In the genomic region with DNA sequence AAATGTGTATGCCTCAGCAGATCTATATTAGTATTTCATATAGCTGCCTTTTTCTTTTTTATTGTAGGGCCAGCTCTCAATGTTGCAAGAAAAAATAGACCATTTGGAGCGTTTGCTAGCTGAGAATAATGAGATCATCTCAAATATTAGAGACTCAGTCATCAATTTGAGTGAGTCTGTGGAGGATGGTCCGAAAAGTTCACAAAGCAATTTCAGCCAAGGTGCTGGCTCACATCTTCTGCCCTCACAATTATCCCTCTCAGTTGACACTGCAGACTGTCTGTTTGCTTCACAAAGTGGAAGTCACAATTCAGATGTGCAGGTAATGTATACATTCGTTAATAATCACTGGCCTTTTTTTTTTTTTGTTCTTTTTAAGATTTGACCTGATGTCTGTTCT, we compare ENCODE assay signal across 22 cellular contexts. TPM values are rescaled to one million over a fixed set of nuclear protein-coding genes. Genes with fewer than 3 reads are reported as not detected.
DNase-seq lines count a peak whose midpoint lies in the region; ATAC-seq and TF ChIP-seq lines count a peak whose summit lies in the region.
"Had no signal": no experiment of that assay in that cellular context is flagged by ENCODE, and none has a peak within 500 bp of the region (broad histone marks: within the 10 kb centered on the region; RNA-seq: fewer than 3 reads in every experiment).

No MANE protein-coding gene starts in this region.

- no peak for TF ChIP-seq POLR2A in gastrocnemius medialis (IDR thresholded peaks at IDR 0.05)

- TF ChIP-seq CTCF in fibroblast of lung (conservative IDR thresholded peaks at IDR 0.05 in 1 of 2, IDR thresholded peaks at IDR 0.05 in 1 of 2; ENCODE audit: low read depth in 1 of 2, low read length in 2 of 2) (no peak), gastrocnemius medialis (IDR thresholded peaks at IDR 0.05 in 4 of 5, conservative IDR thresholded peaks at IDR 0.05 in 1 of 5) (no peak)

- H3K27me3 ChIP-seq in GM23248 (replicated peaks; ENCODE audit: insufficient read depth) (no peaks in the 10 kb centered on the region), MG63 (no peaks in the 10 kb centered on the region), fibroblast of lung (ENCODE audit: control insufficient read depth, insufficient read depth, low read length) (no peaks in the 10 kb centered on the region), gastrocnemius medialis (no peaks in the 10 kb centered on the region)
- H3K27me3 ChIP-seq: ovary had no signal

- H3K9ac ChIP-seq in GM23248 = no peak overlapping the region
- no peak overlapping the region for H3K9ac ChIP-seq in fibroblast of lung (ENCODE audit: insufficient read depth, low read length)

- ATAC-seq in gastrocnemius medialis = peak; percentile 41 to 53
- ATAC-seq: activated CD4-positive, CD25-positive, alpha-beta regulatory T cell treated with anti-CD3 and anti-CD28 coated beads, Interleukin-2, amount 50 U/mL, for 24 hours; HCT116; stimulated activated naive CD8-positive, alpha-beta T cell treated with anti-CD3 and anti-CD28 coated beads, Interleukin-15, amount 100 ng/mL, for 72 hours had no signal

- peaks cover 9% of the 10 kb centered on the region; the same call in 1 of the 2 replicates for H3K4me1 ChIP-seq in GM23248 (ENCODE audit: insufficient read depth)
- H3K4me1 ChIP-seq in fibroblast of lung (ENCODE audit: control insufficient read depth, extremely low read depth, insufficient read depth, low read length) = no peaks in the 10 kb centered on the region
- peaks cover 28 to 54% of the 10 kb centered on the region in 2 donors for H3K4me1 ChIP-seq in gastrocnemius medialis

- peaks cover 86% of the 10 kb centered on the region for H3K79me2 ChIP-seq in GM23248 (ENCODE audit: insufficient read depth)
- no peaks in the 10 kb centered on the region for H3K79me2 ChIP-seq in fibroblast of lung (ENCODE audit: control insufficient read depth, insufficient read depth, low read length)

- peak overlapping the region; percentile 6 for H3K4me2 ChIP-seq in GM23248 (ENCODE audit: unreplicated experiment)
- H3K4me2 ChIP-seq in fibroblast of lung (ENCODE audit: extremely low read depth, insufficient read depth, low read length) = peak overlapping the region; percentile 1
- H3K4me2 ChIP-seq: smooth muscle cell had no signal

- H2AFZ ChIP-seq in GM23248 (0 out of 2 replicates have a peak overlapping the region, but pooled peaks have one; percentile 5), fibroblast of lung (ENCODE audit: low read length) (no peak overlapping the region)

- H3K27ac ChIP-seq in GM23248 (no peak overlapping the region), fibroblast of lung (ENCODE audit: insufficient read depth, low read length) (no peak overlapping the region), gastrocnemius medialis (peak overlapping the region; percentile 55 to 80 (median 68))
- H3K27ac ChIP-seq: ovary had no signal

- WGBS in GM23248 (ENCODE audit: low coverage in 1 of 2, low lambda C conversion rate in 2 of 2, missing lambda C conversion rate in 2 of 2), 2 experiments = 16 to 20% methylated on average over 3 of the region's 3 CpGs

- H4K20me1 ChIP-seq in GM23248 (ENCODE audit: insufficient read depth) (no peaks in the 10 kb centered on the region), fibroblast of lung (ENCODE audit: control insufficient read depth, extremely low read depth, insufficient read depth, low read length) (no peaks in the 10 kb centered on the region)

- peaks cover 11% of the 10 kb centered on the region for H3K36me3 ChIP-seq in GM23248 (ENCODE audit: low read depth)
- peaks cover 8% of the 10 kb centered on the region for H3K36me3 ChIP-seq in MG63
- no peaks in the 10 kb centered on the region for H3K36me3 ChIP-seq in fibroblast of lung (ENCODE audit: control insufficient read depth, insufficient read depth, low read length)
- H3K36me3 ChIP-seq in gastrocnemius medialis = no peaks in the 10 kb centered on the region
- H3K36me3 ChIP-seq: ovary had no signal

- H3K9me3 ChIP-seq in GM23248 (ENCODE audit: low read depth) (no peaks in the 10 kb centered on the region), MG63 (no peaks in the 10 kb centered on the region), fibroblast of lung (ENCODE audit: control insufficient read depth, insufficient read depth, low read depth, low read length) (no peaks in the 10 kb centered on the region), gastrocnemius medialis (no peaks in the 10 kb centered on the region)
- H3K9me3 ChIP-seq: ovary had no signal

- peak; percentile 44 for DNase-seq in GM23248
- DNase-seq in MG63 = peak; percentile 33
- DNase-seq in fibroblast of lung (ENCODE audit: low read depth in 2 of 2) = no peak
- no peak for DNase-seq in gastrocnemius medialis
- DNase-seq in glomerular visceral epithelial cell (ENCODE audit: extremely low spot score) = no peak
- DNase-seq in stimulated activated CD4-positive, alpha-beta T cell treated with anti-CD3 and anti-CD28 coated beads, Interleukin-4, amount 100 ng/mL, for 4 hours = no peak
- DNase-seq in SKM-1 treated with dmso at 0.1 percent for 144 hours (lab: John Stamatoyannopoulos, UW; ENCODE audit: unreplicated experiment) = no peak
- DNase-seq: activated CD4-positive, alpha-beta T cell treated with anti-CD3 and anti-CD28 coated beads, Interleukin-2, amount 50 U/mL, for 4 hours; activated naive CD4-positive, alpha-beta T cell treated with Interleukin-2 at 50 U/mL for 16 hours; C1 segment of cervical spinal cord; DMS79; hippocampal formation; NCI-H1092; NCI-H1694 treated with DMSO at 0.1 percent for 48 hours; NCI-H2171 treated with DMSO at 0.1 percent for 48 hours; nephron progenitor cell; ovary; SHP77 treated with DMSO at 0.1 percent for 48 hours; stimulated activated naive CD8-positive, alpha-beta T cell treated with anti-CD3 and anti-CD28 coated beads, Interleukin-15, amount 100 ng/mL, for 72 hours had no signal

- no peaks in the 10 kb centered on the region for H3F3A ChIP-seq in GM23248 (ENCODE audit: insufficient read depth)

- in situ Hi-C loops in GM23248 (cut with MboI) = no loop called here
- in situ Hi-C loops in gastrocnemius medialis (cut with MboI; ENCODE audit: low sequenced_read_pairs in 4 of 4) = no loop called here

- H3K9me2 ChIP-seq in GM23248 (ENCODE audit: insufficient read depth) = no peaks in the 10 kb centered on the region

- intact Hi-C loops in gastrocnemius medialis (cut with DNase I; ENCODE audit: low total_unique reads) = no loop called here

- H3K4me3 ChIP-seq in GM23248 = no peak overlapping the region
- peak overlapping the region; percentile 11 for H3K4me3 ChIP-seq in MG63
- no peak overlapping the region for H3K4me3 ChIP-seq in fibroblast of lung (replicated peaks in 1 of 4; ENCODE audit: control extremely low read depth in 1 of 4, insufficient read depth in 1 of 4, low read depth in 3 of 4, low read length in 4 of 4)
- no peak overlapping the region for H3K4me3 ChIP-seq in gastrocnemius medialis
- H3K4me3 ChIP-seq: ovary, smooth muscle cell had no signal

RNA-seq across cellular contexts. Expression of a gene that starts 23.7 kb away (rescaled TPM):
- 54.6 and 59.3 TPM in 2 replicates for total RNA-seq in GM23248 (2014; rRNA removed; shearing (Covaris generic))
- polyA plus RNA-seq in GM23248 (2016; fragmentation: Nextera tagmentation; extraction: Ambion mirVana) (18.1 and 20.8 TPM in 2 replicates), fibroblast of lung (36.6 and 51.6 TPM in 2 replicates)
- total RNA-seq in MG63 (2014; rRNA removed; shearing (Covaris generic); ENCODE audit: low replicate concordance) = 60.3 and 67.9 TPM in 2 replicates
- total RNA-seq in fibroblast of lung (48.0 and 70.5 TPM in 2 replicates), gastrocnemius medialis (10 to 100 TPM; 15.0 to 28.6 (median 19.8) TPM)
- 26.3 and 38.4 TPM in 2 replicates for polyA plus RNA-seq in fibroblast of lung (2012)
- 8.6 and 8.9 TPM in 2 replicates for polyA minus RNA-seq in fibroblast of lung (ENCODE audit: low replicate concordance)

Comparison
In these comparisons a context has a peak if more than half of its experiments do, and no peak if none do; other contexts are left out.
1. DNase-seq: peak in GM23248 (single experiment) and MG63 (single experiment); none in fibroblast of lung (0 of 2), gastrocnemius medialis (0 of 2), glomerular visceral epithelial cell (single experiment), stimulated activated CD4-positive, alpha-beta T cell treated with anti-CD3 and anti-CD28 coated beads, Interleukin-4, amount 100 ng/mL, for 4 hours (0 of 2) and SKM-1 treated with dmso at 0.1 percent for 144 hours (single experiment).
2. H3K27ac ChIP-seq: peak in gastrocnemius medialis (4 of 4); none in GM23248 (single experiment) and fibroblast of lung (single experiment).